8 cellular contexts compared by ENCODE assay signal in the genomic region with DNA sequence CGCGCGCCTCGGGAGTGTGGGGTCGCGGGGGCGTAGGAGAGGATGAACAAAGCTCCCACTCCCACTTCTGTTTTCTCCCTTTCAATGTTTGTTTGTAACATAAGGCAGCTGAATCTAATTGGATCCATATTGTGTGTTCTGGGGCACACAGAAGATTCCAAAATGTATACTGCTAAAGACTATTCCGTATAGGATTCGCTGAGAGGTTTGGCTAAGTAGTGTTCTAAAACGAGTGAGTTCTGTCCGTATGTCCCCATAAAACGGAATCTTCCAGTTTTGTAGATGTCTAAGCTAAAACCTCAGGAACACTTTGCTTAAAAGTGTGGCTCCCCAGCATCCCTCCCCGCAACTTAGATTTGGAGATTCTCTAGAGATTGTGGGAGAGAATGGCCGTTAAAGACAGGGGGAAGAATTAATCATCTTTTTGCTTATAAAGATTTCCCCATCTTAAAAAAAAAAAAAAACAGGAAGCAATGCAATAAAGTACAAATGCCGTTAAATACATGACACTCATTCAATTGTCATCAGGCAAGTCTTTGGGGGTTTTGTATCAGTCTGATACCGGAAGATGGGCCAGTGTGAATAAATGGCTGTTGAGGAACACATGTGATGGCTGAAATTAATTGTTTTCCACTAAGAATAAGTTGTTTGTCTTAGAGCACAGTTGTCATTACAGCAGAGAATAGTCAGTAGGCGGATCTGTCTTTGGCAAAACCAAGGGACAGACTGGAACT. TPM values are rescaled to one million over a fixed set of nuclear protein-coding genes. Genes with fewer than 3 reads are reported as not detected.
DNase-seq lines count a peak whose midpoint lies in the region; ATAC-seq and TF ChIP-seq lines count a peak whose summit lies in the region.

No MANE protein-coding gene starts in this region.

- H3K27me3 ChIP-seq in right lobe of liver, result peaks cover 0 to 12% of the 10 kb centered on the region in 2 donors
- H3K27me3 ChIP-seq in thoracic aorta (replicated peaks; ENCODE audit: insufficient read depth), result no peaks in the 10 kb centered on the region
- peaks cover 45% of the 10 kb centered on the region for H3K27me3 ChIP-seq in BE2C

- ATAC-seq in activated naive CD8-positive, alpha-beta T cell treated with anti-CD3 and anti-CD28 coated beads, Interleukin-2, amount 50 U/mL, for 24 hours, result no peak
- ATAC-seq in right lobe of liver (no peak), thoracic aorta (ENCODE audit: insufficient number of reproducible peaks, low FRiP score, low read depth) (no peak), GM19467 (IDR thresholded peaks at IDR 0.05; ENCODE audit: unreplicated experiment) (no peak)

- no peak overlapping the region for H3K27ac Mint-ChIP-seq in activated CD4-positive, alpha-beta T cell treated with anti-CD3 and anti-CD28 coated beads, Interleukin-2, amount 10 ng/mL, durations not matched to agents 7 days and 5 days
- peak overlapping the region; percentile 47 for H3K27ac Mint-ChIP-seq in activated naive CD8-positive, alpha-beta T cell treated with anti-CD3 and anti-CD28 coated beads, Interleukin-2, amount 50 U/mL, for 24 hours

- H3K4me1 Mint-ChIP-seq in activated CD4-positive, alpha-beta T cell treated with anti-CD3 and anti-CD28 coated beads, Interleukin-2, amount 10 ng/mL, durations not matched to agents 7 days and 5 days, result peaks cover 21% of the 10 kb centered on the region
- peaks cover 39% of the 10 kb centered on the region for H3K4me1 Mint-ChIP-seq in activated naive CD8-positive, alpha-beta T cell treated with anti-CD3 and anti-CD28 coated beads, Interleukin-2, amount 50 U/mL, for 24 hours

- no peaks in the 10 kb centered on the region for H3K9me3 Mint-ChIP-seq in activated CD4-positive, alpha-beta T cell treated with anti-CD3 and anti-CD28 coated beads, Interleukin-2, amount 10 ng/mL, durations not matched to agents 7 days and 5 days
- no peaks in the 10 kb centered on the region for H3K9me3 Mint-ChIP-seq in activated naive CD8-positive, alpha-beta T cell treated with anti-CD3 and anti-CD28 coated beads, Interleukin-2, amount 50 U/mL, for 24 hours

- intact Hi-C loops in right lobe of liver (cut with DNase I), result no loop called here

- TF ChIP-seq POLR2A in right lobe of liver (IDR thresholded peaks at IDR 0.05), result no peak

- WGBS in right lobe of liver (ENCODE audit: insufficient coverage, low coverage, low lambda C conversion rate, missing lambda C conversion rate), result 9% methylated on average over 17 of the region's 17 CpGs

- H3K4me3 Mint-ChIP-seq in activated CD4-positive, alpha-beta T cell treated with anti-CD3 and anti-CD28 coated beads, Interleukin-2, amount 10 ng/mL, durations not matched to agents 7 days and 5 days, result peak overlapping the region; percentile 80
- H3K4me3 Mint-ChIP-seq in activated naive CD8-positive, alpha-beta T cell treated with anti-CD3 and anti-CD28 coated beads, Interleukin-2, amount 50 U/mL, for 24 hours, result peak overlapping the region; percentile 83

- H3K4me1 ChIP-seq in right lobe of liver, result peaks cover 0 to 11% (median 0%) of the 10 kb centered on the region in 4 donors
- peaks cover 0 to 13% of the 10 kb centered on the region in 2 donors for H3K4me1 ChIP-seq in thoracic aorta (ENCODE audit: control insufficient read depth in 1 of 2, low read depth in 2 of 2)
- H3K4me1 ChIP-seq in BE2C, result no peaks in the 10 kb centered on the region

- H3K36me3 ChIP-seq in right lobe of liver (no peaks in the 10 kb centered on the region), thoracic aorta (no peaks in the 10 kb centered on the region), BE2C (no peaks in the 10 kb centered on the region)

- peaks cover 50% of the 10 kb centered on the region for H3K27me3 Mint-ChIP-seq in activated CD4-positive, alpha-beta T cell treated with anti-CD3 and anti-CD28 coated beads, Interleukin-2, amount 10 ng/mL, durations not matched to agents 7 days and 5 days
- peaks cover 53% of the 10 kb centered on the region for H3K27me3 Mint-ChIP-seq in activated naive CD8-positive, alpha-beta T cell treated with anti-CD3 and anti-CD28 coated beads, Interleukin-2, amount 50 U/mL, for 24 hours

- peak overlapping the region; percentile 18 to 31 (median 20) for H3K4me3 ChIP-seq in right lobe of liver
- peak overlapping the region; percentile 79 for H3K4me3 ChIP-seq in thoracic aorta
- H3K4me3 ChIP-seq in BE2C (ENCODE audit: low read depth, low read length), result no peak overlapping the region

- TF ChIP-seq CTCF in right lobe of liver (IDR thresholded peaks at IDR 0.05), result no peak
- no peak for TF ChIP-seq CTCF in thoracic aorta (IDR thresholded peaks at IDR 0.05)
- no peak for TF ChIP-seq CTCF in BE2C (IDR thresholded peaks at IDR 0.05; ENCODE audit: low read depth, low read length)

- H3K9me3 ChIP-seq in right lobe of liver, result no peaks in the 10 kb centered on the region
- H3K9me3 ChIP-seq in thoracic aorta, result no peaks in the 10 kb centered on the region
- no peaks in the 10 kb centered on the region for H3K9me3 ChIP-seq in BE2C

- H3K27ac ChIP-seq in right lobe of liver, result peak overlapping the region in 1 of 3 donors; percentile 54
- peak overlapping the region; percentile 53 to 57 for H3K27ac ChIP-seq in thoracic aorta

- POLR2A ChIA-PET in activated CD4-positive, alpha-beta T cell treated with anti-CD3 and anti-CD28 coated beads, Interleukin-2, amount 10 ng/mL, durations not matched to agents 7 days and 5 days (lab: Charles Lee), result interaction anchor here (0.5 to 0.8 kb wide), 3 partner anchors 51 to 583 kb away, joined by 3 to 4 read pairs (median 3); no protein-coding TSS in a partner anchor

- no peaks in the 10 kb centered on the region for H3K36me3 Mint-ChIP-seq in activated CD4-positive, alpha-beta T cell treated with anti-CD3 and anti-CD28 coated beads, Interleukin-2, amount 10 ng/mL, durations not matched to agents 7 days and 5 days (ENCODE audit: low read depth)
- H3K36me3 Mint-ChIP-seq in activated naive CD8-positive, alpha-beta T cell treated with anti-CD3 and anti-CD28 coated beads, Interleukin-2, amount 50 U/mL, for 24 hours (ENCODE audit: low read depth), result peaks cover 3% of the 10 kb centered on the region

- CTCF ChIA-PET in activated CD4-positive, alpha-beta T cell treated with anti-CD3 and anti-CD28 coated beads, Interleukin-2, amount 10 ng/mL, durations not matched to agents 7 days and 5 days (lab: Charles Lee), result interaction anchor here (0.7 to 1.2 kb wide), 3 partner anchors 11 to 335 kb away, joined by 3 to 4 read pairs (median 3); no protein-coding TSS in a partner anchor

- no peak for DNase-seq in activated CD4-positive, alpha-beta T cell treated with anti-CD3 and anti-CD28 coated beads, Interleukin-2, amount 10 ng/mL, durations not matched to agents 7 days and 5 days
- DNase-seq in activated CD4-positive, alpha-beta T cell treated with anti-CD3 and anti-CD28 coated beads for 48 hours, result no peak
- no peak for DNase-seq in activated naive CD8-positive, alpha-beta T cell treated with anti-CD3 and anti-CD28 coated beads, Interleukin-2, amount 50 U/mL, for 24 hours
- DNase-seq in right lobe of liver, result no peak
- DNase-seq in thoracic aorta (ENCODE audit: low spot score), result no peak
- no peak for DNase-seq in GF-D8 (lab: John Stamatoyannopoulos, UW)
- DNase-seq in BE2C, result no peak

RNA-seq across cellular contexts. Expression of a gene that starts 1.5 kb away (rescaled TPM):
- 10 to 100 TPM; 18.6 to 23.0 TPM for total RNA-seq in activated CD4-positive, alpha-beta T cell treated with anti-CD3 and anti-CD28 coated beads, Interleukin-2, amount 10 ng/mL, durations not matched to agents 7 days and 5 days
- 1 to 10 TPM in 5 of 6 experiments, under 1 TPM in 1; 0.99 to 4.4 (median 2.3) TPM for total RNA-seq in right lobe of liver
- 10 to 100 TPM; 22.6 to 27.4 TPM for total RNA-seq in thoracic aorta
- polyA plus RNA-seq in BE2C (2012; ENCODE audit: insufficient read depth, insufficient read length, low read depth), result 18.6 TPM
